In the genomic region with DNA sequence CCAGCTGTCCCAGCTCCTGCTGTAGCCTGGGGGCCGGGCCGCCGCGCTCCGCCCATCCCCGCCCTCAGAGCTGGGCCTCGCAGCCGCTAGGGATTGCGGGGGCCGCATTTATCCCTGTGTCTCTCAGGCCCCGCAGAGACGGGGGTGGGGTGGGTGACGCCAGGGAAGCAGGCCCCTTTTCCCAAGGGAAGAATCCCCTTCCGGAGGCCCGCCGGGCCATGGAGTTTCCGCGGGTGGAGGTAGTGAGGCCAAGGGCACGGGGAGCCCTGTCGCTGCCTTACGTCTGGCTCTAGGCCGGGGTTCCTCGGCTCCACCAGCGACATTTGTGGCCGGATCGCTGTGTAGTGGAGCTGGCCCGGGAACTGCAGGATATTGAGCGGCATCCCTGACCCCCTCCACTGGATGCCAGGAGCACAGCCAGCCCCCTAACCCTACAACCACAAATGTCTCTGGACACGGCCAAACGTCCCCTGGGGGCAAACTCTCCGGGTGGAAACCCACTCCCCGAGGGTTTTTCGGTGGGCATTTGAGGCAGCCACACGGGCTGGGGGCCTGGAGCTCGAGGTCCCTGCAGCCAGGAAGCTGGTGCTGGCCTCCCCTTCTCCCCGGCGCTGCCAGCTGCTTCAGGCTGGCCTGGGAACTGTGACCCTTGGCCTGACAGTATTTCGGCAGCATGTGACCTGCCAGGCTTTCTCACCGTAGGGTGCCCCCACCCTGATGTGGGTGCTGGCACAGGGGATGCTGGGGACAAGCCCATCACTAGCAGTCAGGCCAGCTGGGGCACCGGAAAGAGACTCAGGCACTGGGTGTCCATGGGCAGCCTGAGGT, we compare ENCODE assay signal across 8 cellular contexts. TPM values are rescaled to one million over a fixed set of nuclear protein-coding genes. Genes with fewer than 3 reads are reported as not detected.
DNase-seq lines count a peak whose midpoint lies in the region; ATAC-seq and TF ChIP-seq lines count a peak whose summit lies in the region.

No MANE protein-coding gene starts in this region.

- no peaks in the 10 kb centered on the region for H3K36me3 ChIP-seq in adrenal gland (replicated peaks in 1 of 2)
- no peaks in the 10 kb centered on the region for H3K36me3 ChIP-seq in prostate gland

- TF ChIP-seq CTCF in adrenal gland (IDR thresholded peaks at IDR 0.05) (peak in 5 of 6 experiments; percentile 25 to 49 (median 38)), prostate gland (IDR thresholded peaks at IDR 0.05) (peak in 3 of 4 experiments; percentile 16 to 56 (median 54))

- H3K4me1 ChIP-seq in adrenal gland (replicated peaks in 1 of 2) (peaks cover 12 to 29% of the 10 kb centered on the region in 2 donors), prostate gland (replicated peaks) (peaks cover 15% of the 10 kb centered on the region)

- WGBS in adrenal gland, 4 donors, result 9 to 30% (median 15%) methylated on average over 4 to 40 of the region's 40 CpGs
- 4% methylated on average over 30 of the region's 40 CpGs for WGBS in prostate gland

- CTCF ChIA-PET in activated CD8-positive, alpha-beta memory T cell treated with anti-CD3 and anti-CD28 coated beads, Interleukin-2, amount 10 ng/mL, durations not matched to agents 7 days and 5 days (lab: Charles Lee), result interaction anchor here (0.7 to 9.4 kb wide), 15 partner anchors 9 to 159 kb away, joined by 3 to 109 read pairs (median 5); partner anchors contain the start of genes CD300A and GPR142

- H3K9me3 Mint-ChIP-seq in activated CD8-positive, alpha-beta memory T cell treated with anti-CD3 and anti-CD28 coated beads, Interleukin-2, amount 10 ng/mL, durations not matched to agents 7 days and 5 days (ENCODE audit: low read depth), result no peaks in the 10 kb centered on the region

- no peak overlapping the region for H3K27ac Mint-ChIP-seq in activated CD8-positive, alpha-beta memory T cell treated with anti-CD3 and anti-CD28 coated beads, Interleukin-2, amount 10 ng/mL, durations not matched to agents 7 days and 5 days

- peaks cover 36% of the 10 kb centered on the region for H3K4me1 Mint-ChIP-seq in activated CD8-positive, alpha-beta memory T cell treated with anti-CD3 and anti-CD28 coated beads, Interleukin-2, amount 10 ng/mL, durations not matched to agents 7 days and 5 days

- peak; percentile 86 for DNase-seq in activated CD8-positive, alpha-beta memory T cell treated with anti-CD3 and anti-CD28 coated beads for 24 hours
- DNase-seq in activated CD8-positive, alpha-beta memory T cell treated with anti-CD3 and anti-CD28 coated beads, Interleukin-2, amount 10 ng/mL, durations not matched to agents 7 days and 5 days, result no peak
- peak; percentile 69 for DNase-seq in NCI-H2107 treated with DMSO at 0.1 percent for 48 hours (lab: John Stamatoyannopoulos, UW; ENCODE audit: unreplicated experiment)
- DNase-seq in adrenal gland, result peak in 6 of 7 donors; percentile 30 to 95 (median 92)
- DNase-seq in hepatic stellate cell (ENCODE audit: low spot score), result peak; percentile 93
- DNase-seq in prostate gland (ENCODE audit: low spot score), result peak; percentile 92
- no peak for DNase-seq in HK-2 (ENCODE audit: unreplicated experiment)

- intact Hi-C loops in adrenal gland (cut with DNase I), result no loop called here
- intact Hi-C loops in prostate gland (cut with DNase I), result loop anchor here (5.0 kb wide), 2 partner anchors 242 to 252 kb away; partner anchors contain the start of genes RPL38 and TTYH2

- H3K4me3 Mint-ChIP-seq in activated CD8-positive, alpha-beta memory T cell treated with anti-CD3 and anti-CD28 coated beads, Interleukin-2, amount 10 ng/mL, durations not matched to agents 7 days and 5 days, result no peak overlapping the region

- peak overlapping the region in 4 of 5 donors; percentile 68 to 88 (median 79) for H3K27ac ChIP-seq in adrenal gland
- H3K27ac ChIP-seq in prostate gland, result peak overlapping the region; percentile 87 to 88

- no peak for ATAC-seq in activated CD8-positive, alpha-beta memory T cell treated with anti-CD3 and anti-CD28 coated beads, Interleukin-2, amount 10 ng/mL, durations not matched to agents 7 days and 5 days
- peak; percentile 84 for ATAC-seq in HG02610 (IDR thresholded peaks at IDR 0.05; ENCODE audit: unreplicated experiment)

- peaks cover 20% of the 10 kb centered on the region for H3K27me3 Mint-ChIP-seq in activated CD8-positive, alpha-beta memory T cell treated with anti-CD3 and anti-CD28 coated beads, Interleukin-2, amount 10 ng/mL, durations not matched to agents 7 days and 5 days

- no peaks in the 10 kb centered on the region for H3K36me3 Mint-ChIP-seq in activated CD8-positive, alpha-beta memory T cell treated with anti-CD3 and anti-CD28 coated beads, Interleukin-2, amount 10 ng/mL, durations not matched to agents 7 days and 5 days

- TF ChIP-seq POLR2A in adrenal gland (IDR thresholded peaks at IDR 0.05), result peak; percentile 56 to 79
- TF ChIP-seq POLR2A in prostate gland (IDR thresholded peaks at IDR 0.05), result peak; percentile 82

- H3K9me3 ChIP-seq in adrenal gland (replicated peaks in 1 of 3), result no peaks in the 10 kb centered on the region
- H3K9me3 ChIP-seq in prostate gland, result no peaks in the 10 kb centered on the region

- H3K4me3 ChIP-seq in adrenal gland, result peak overlapping the region in 1 of 4 donors; percentile 36
- peak overlapping the region; percentile 20 to 39 for H3K4me3 ChIP-seq in prostate gland

- H3K27me3 ChIP-seq in adrenal gland (no peaks in the 10 kb centered on the region), prostate gland (replicated peaks; ENCODE audit: insufficient read depth) (no peaks in the 10 kb centered on the region)

RNA-seq across cellular contexts. Expression of gene CD300A, which starts 12.0 kb away (rescaled TPM):
- total RNA-seq in activated CD8-positive, alpha-beta memory T cell treated with anti-CD3 and anti-CD28 coated beads, Interleukin-2, amount 10 ng/mL, durations not matched to agents 7 days and 5 days, result 10 to 100 TPM in 1 of 2 experiments, 1 to 10 TPM in 1; 2.0 to 15.8 TPM
- total RNA-seq in adrenal gland (10 to 100 TPM in 6 of 8 donors, 1 to 10 TPM in 2; 6.0 to 26.6 (median 15.9) TPM), prostate gland (1 to 10 TPM; 2.1 to 4.1 TPM)
- polyA plus RNA-seq in adrenal gland, result 10 to 100 TPM in 1 of 3 donors, 1 to 10 TPM in 2; 7.3 to 11.7 (median 8.5) TPM

RNA-seq across cellular contexts. Expression of gene GPRC5C, which starts 22.5 kb away (rescaled TPM):
- total RNA-seq in activated CD8-positive, alpha-beta memory T cell treated with anti-CD3 and anti-CD28 coated beads, Interleukin-2, amount 10 ng/mL, durations not matched to agents 7 days and 5 days, result not detected
- total RNA-seq in adrenal gland (10 to 100 TPM; 20.1 to 67.2 (median 32.3) TPM), prostate gland (100 to 1,000 TPM in 1 of 2 donors, 10 to 100 TPM in 1; 66.3 to 186 TPM)
- polyA plus RNA-seq in adrenal gland, result 10 to 100 TPM in 2 of 3 donors, 1 to 10 TPM in 1; 2.7 to 29.8 (median 18.2) TPM

Comparison
In these comparisons a context has a peak if more than half of its experiments do, and no peak if none do; other contexts are left out.
1. DNase-seq: peak in activated CD8-positive, alpha-beta memory T cell treated with anti-CD3 and anti-CD28 coated beads for 24 hours (single experiment), NCI-H2107 treated with DMSO at 0.1 percent for 48 hours (single experiment), adrenal gland (6 of 7), hepatic stellate cell (single experiment) and prostate gland (single experiment); none in activated CD8-positive, alpha-beta memory T cell treated with anti-CD3 and anti-CD28 coated beads, Interleukin-2, amount 10 ng/mL, durations not matched to agents 7 days and 5 days (single experiment) and HK-2 (single experiment).
2. RNA of gene GPRC5C, which starts 22.5 kb away (total RNA-seq): 66.3 to 186 TPM in prostate gland and 20.1 to 67.2 TPM in adrenal gland; not detected in activated CD8-positive, alpha-beta memory T cell treated with anti-CD3 and anti-CD28 coated beads, Interleukin-2, amount 10 ng/mL, durations not matched to agents 7 days and 5 days; every median in the first group is over 10 times any median in the second.